ENCODE assay signal across 8 cellular contexts in genomic region chr3:160402249-160403027, GRCh38. TPM values are rescaled to one million over a fixed set of nuclear protein-coding genes. Genes with fewer than 3 reads are reported as not detected.
DNase-seq lines count a peak whose midpoint lies in the region; ATAC-seq, FAIRE-seq and TF ChIP-seq lines count a peak whose summit lies in the region.

No MANE protein-coding gene starts in this region.

- H3K4me3 ChIP-seq in BJ (ENCODE audit: low read depth, low read length) (peak overlapping the region; percentile 57), HUES6 (ENCODE audit: low read depth, low read length) (peak overlapping the region; percentile 91), K562 (peak overlapping the region; percentile 71), mucosa of stomach (ENCODE audit: low read length) (no peak overlapping the region)

- TF ChIP-seq RAD21 in K562 (CRISPR knock-in tag; conservative IDR thresholded peaks at IDR 0.05 in 1 of 2, IDR thresholded peaks at IDR 0.05 in 1 of 2): no peak

- no peak for TF ChIP-seq POLR2A in K562 (conservative IDR thresholded peaks at IDR 0.05)

- H3K27me3 ChIP-seq in BJ (ENCODE audit: control insufficient read depth, insufficient read depth, low read length): no peaks in the 10 kb centered on the region
- no peaks in the 10 kb centered on the region for H3K27me3 ChIP-seq in HUES6 (ENCODE audit: control insufficient read depth, insufficient read depth, low read length)
- no peaks in the 10 kb centered on the region for H3K27me3 ChIP-seq in K562 (ENCODE audit: control insufficient read depth in 2 of 2, insufficient read depth in 2 of 2, low read length in 2 of 2)
- H3K27me3 ChIP-seq in mucosa of stomach (ENCODE audit: control insufficient read depth, insufficient read depth, low read length): no peaks in the 10 kb centered on the region

- DNase-seq in BJ (ENCODE audit: low read depth) (no peak), K562 (ENCODE audit: extremely low read depth in 1 of 4, low spot score in 3 of 4) (no peak), NCI-H774 (lab: John Stamatoyannopoulos, UW) (no peak)

- POLR2A ChIA-PET in BJ (lab: Charles Lee): interaction anchor here (0.7 kb wide), 1 partner anchor 41 kb away, joined by 10 read pairs; no protein-coding TSS in a partner anchor
- POLR2A ChIA-PET in K562 (lab: Yijun Ruan, JAX): interaction anchor here (0.8 to 2.9 kb wide), 5 partner anchors 9 to 315 kb away, joined by 3 to 23 read pairs (median 4); no protein-coding TSS in a partner anchor

- peaks cover 96% of the 10 kb centered on the region for H3K79me2 ChIP-seq in K562 (ENCODE audit: control insufficient read depth, insufficient read depth, low read length)

- peaks cover 30% of the 10 kb centered on the region for H4K20me1 ChIP-seq in K562 (replicated peaks; ENCODE audit: control insufficient read depth, insufficient read depth, low read length)

- WGBS in K562 (ENCODE audit: insufficient coverage, low coverage, missing lambda C conversion rate): 2% methylated on average over 11 of the region's 11 CpGs

- no peak for FAIRE-seq in K562 (lab: Jason Lieb, UNC)

- H3K36me3 ChIP-seq in BJ (ENCODE audit: control insufficient read depth, insufficient read depth, low read length) (no peaks in the 10 kb centered on the region), HUES6 (ENCODE audit: control insufficient read depth, insufficient read depth, low read length) (peaks cover 50% of the 10 kb centered on the region), K562 (ENCODE audit: control insufficient read depth, insufficient read depth, low read length) (peaks cover 66% of the 10 kb centered on the region), mucosa of stomach (ENCODE audit: control insufficient read depth, insufficient read depth, low read length) (no peaks in the 10 kb centered on the region)

- H3K4me2 ChIP-seq in K562 (ENCODE audit: insufficient read depth, low read length): peak overlapping the region; percentile 95

- CTCF ChIA-PET in BJ (lab: Yijun Ruan, JAX): interaction anchor here (0.9 to 1.6 kb wide), 3 partner anchors 11 to 239 kb away, joined by 3 to 6 read pairs (median 6); no protein-coding TSS in a partner anchor
- CTCF ChIA-PET in K562 (lab: Yijun Ruan, JAX; ENCODE audit: low intra/inter-chr PET ratio): no interaction called here

- BruUV-seq in K562 (replicated peaks; lab: Mats Ljungman, UMichigan): no TSS peak

- TF ChIP-seq CTCF in BJ (IDR thresholded peaks at IDR 0.05; ENCODE audit: insufficient read depth, low read depth, low read length) (no peak), K562 (IDR thresholded peaks at IDR 0.05 in 2 of 3, conservative IDR thresholded peaks at IDR 0.05 in 1 of 3; ENCODE audit: insufficient read depth in 2 of 3, low read depth in 1 of 3, low read length in 3 of 3) (no peak)

- intact Hi-C loops in K562 (cut with micrococcal nuclease): loop anchor here (5.0 kb wide), 2 partner anchors 70 to 175 kb away; partner anchors contain the start of gene C3orf80

- no peaks in the 10 kb centered on the region for H3K9me1 ChIP-seq in K562 (ENCODE audit: control insufficient read depth, insufficient read depth, low read length)

- no peak for TF ChIP-seq EP300 in K562 (IDR thresholded peaks at IDR 0.05; ENCODE audit: low read length)

- ATAC-seq in K562 (no peak), GM21723 (IDR thresholded peaks at IDR 0.05; ENCODE audit: unreplicated experiment) (no peak), HG03045 (IDR thresholded peaks at IDR 0.05; ENCODE audit: unreplicated experiment) (no peak), HG03175 (IDR thresholded peaks at IDR 0.05; ENCODE audit: unreplicated experiment) (no peak)

- in situ Hi-C loops in K562 (cut with MboI): no loop called here

- H3K4me1 ChIP-seq in HUES6 (ENCODE audit: control insufficient read depth, insufficient read depth, low read length): peaks cover 8% of the 10 kb centered on the region; the same call in 1 of the 2 replicates
- peaks cover 0 to 5% of the 10 kb centered on the region in 2 experiments; a peak in 3 of 5 replicates for H3K4me1 ChIP-seq in K562 (replicated peaks in 1 of 2; ENCODE audit: control insufficient read depth in 2 of 2, insufficient read depth in 2 of 2, low read length in 2 of 2)
- H3K4me1 ChIP-seq in mucosa of stomach (ENCODE audit: control insufficient read depth, insufficient read depth, low read length): no peaks in the 10 kb centered on the region

- H3K27ac ChIP-seq in HUES6 (ENCODE audit: low read depth, low read length) (no peak overlapping the region), K562 (ENCODE audit: extremely low read depth, low read depth, low read length) (peak overlapping the region; percentile 31; the same call in 2 of the 3 replicates)

- H3K9ac ChIP-seq in HUES6 (ENCODE audit: low read length): peak overlapping the region; percentile 13
- H3K9ac ChIP-seq in K562 (ENCODE audit: insufficient read depth in 1 of 2, low read depth in 2 of 2, low read length in 2 of 2): peak overlapping the region in 1 of 2 experiments; percentile 98; a peak in 3 of 4 replicates
- peak overlapping the region; percentile 91 for H3K9ac ChIP-seq in mucosa of stomach (ENCODE audit: low read length)

- H3K9me3 ChIP-seq in HUES6 (ENCODE audit: control insufficient read depth, insufficient read depth, low read depth, low read length): no peaks in the 10 kb centered on the region
- H3K9me3 ChIP-seq in K562 (replicated peaks; ENCODE audit: control insufficient read depth, insufficient read depth, low read depth, low read length): no peaks in the 10 kb centered on the region
- no peaks in the 10 kb centered on the region for H3K9me3 ChIP-seq in mucosa of stomach (ENCODE audit: control insufficient read depth, low read length)

- no peak overlapping the region for H2AFZ ChIP-seq in K562 (ENCODE audit: low read depth, low read length)

RNA-seq across cellular contexts. Expression of gene SMC4, which starts 3.0 kb away (rescaled TPM):
- polyA plus RNA-seq in BJ (2011; rRNA removed): 26.1 and 41.5 TPM in 2 replicates
- polyA minus RNA-seq in BJ (2011; rRNA and poly(A)+ RNA removed): 10.3 and 18.3 TPM in 2 replicates
- total RNA-seq in K562 (2011; cell fraction: chromatin; rRNA removed; ENCODE audit: low replicate concordance): 157 and 734 TPM in 2 replicates
- 85.2 and 108 TPM in 2 replicates for total RNA-seq in K562 (2011; cell fraction: nucleolus; rRNA removed)
- total RNA-seq in K562 (2011; cell fraction: nucleoplasm; rRNA removed): 165 and 177 TPM in 2 replicates
- total RNA-seq in K562 (2014; rRNA removed): 145 and 201 TPM in 2 replicates
- 271 and 309 TPM in 2 replicates for total RNA-seq in K562 (2014; rRNA removed; fragmentation: Illumina TruSeq; extraction: Trizol)
- total RNA-seq in K562 (2015; rRNA removed; fragmentation: Illumina TruSeq; extraction: Trizol): 270 and 326 TPM in 2 replicates
- total RNA-seq in K562 (2021): 162 and 176 TPM in 2 replicates
- 98.2 and 136 TPM in 2 replicates for polyA plus RNA-seq in K562 (2011; rRNA removed)
- polyA plus RNA-seq in K562 (2011; cell fraction: cytosol; rRNA removed): 45.7 and 51.3 TPM in 2 replicates
- polyA plus RNA-seq in K562 (2011; cell fraction: nucleus; rRNA removed): 207 and 208 TPM in 2 replicates
- 125 and 136 TPM in 2 replicates for polyA plus RNA-seq in K562 (2012)
- polyA plus RNA-seq in K562 (2014; fragmentation: Illumina TruSeq; extraction: Trizol): 233 and 347 TPM in 2 replicates
- polyA plus RNA-seq in K562 (2014; fragmentation: Nextera tagmentation; extraction: Ambion mirVana): 100 to 1,000 TPM in 1 of 2 experiments, 10 to 100 TPM in 1; 87.9 to 105 TPM
- 185 and 198 TPM in 2 replicates for polyA plus RNA-seq in K562 (2014; rRNA removed)
- polyA minus RNA-seq in K562 (2011; rRNA and poly(A)+ RNA removed): 113 and 150 TPM in 2 replicates
- polyA minus RNA-seq in K562 (2011; cell fraction: cytosol; rRNA and poly(A)+ RNA removed): 38.2 and 42.8 TPM in 2 replicates
- 168 and 288 TPM in 2 replicates for polyA minus RNA-seq in K562 (2011; cell fraction: nucleus; rRNA and poly(A)+ RNA removed)

RNA-seq across cellular contexts. Expression of gene IFT80, which starts 3.4 kb away (rescaled TPM):
- 10.4 and 20.6 TPM in 2 replicates for polyA plus RNA-seq in BJ (2011; rRNA removed)
- polyA minus RNA-seq in BJ (2011; rRNA and poly(A)+ RNA removed): 6.6 and 9.7 TPM in 2 replicates
- 18.4 and 50.8 TPM in 2 replicates for total RNA-seq in K562 (2011; cell fraction: chromatin; rRNA removed; ENCODE audit: low replicate concordance)
- 3.5 and 8.6 TPM in 2 replicates for total RNA-seq in K562 (2011; cell fraction: nucleolus; rRNA removed)
- total RNA-seq in K562 (2011; cell fraction: nucleoplasm; rRNA removed): 11.1 and 17.0 TPM in 2 replicates
- 7.5 and 9.5 TPM in 2 replicates for total RNA-seq in K562 (2014; rRNA removed)
- 18.7 and 22.0 TPM in 2 replicates for total RNA-seq in K562 (2014; rRNA removed; fragmentation: Illumina TruSeq; extraction: Trizol)
- total RNA-seq in K562 (2015; rRNA removed; fragmentation: Illumina TruSeq; extraction: Trizol): 17.0 and 17.6 TPM in 2 replicates
- 13.2 and 13.4 TPM in 2 replicates for total RNA-seq in K562 (2021)
- polyA plus RNA-seq in K562 (2011; rRNA removed): 13.1 and 20.9 TPM in 2 replicates
- polyA plus RNA-seq in K562 (2011; cell fraction: cytosol; rRNA removed): 1.6 and 3.7 TPM in 2 replicates
- polyA plus RNA-seq in K562 (2011; cell fraction: nucleus; rRNA removed): 16.0 and 16.4 TPM in 2 replicates
- polyA plus RNA-seq in K562 (2012): 18.4 and 20.6 TPM in 2 replicates
- polyA plus RNA-seq in K562 (2014; fragmentation: Illumina TruSeq; extraction: Trizol): 13.6 and 16.4 TPM in 2 replicates
- polyA plus RNA-seq in K562 (2014; fragmentation: Nextera tagmentation; extraction: Ambion mirVana): 1 to 10 TPM; 6.7 to 7.2 TPM
- polyA plus RNA-seq in K562 (2014; rRNA removed): 14.3 and 21.1 TPM in 2 replicates
- 12.7 and 17.3 TPM in 2 replicates for polyA minus RNA-seq in K562 (2011; rRNA and poly(A)+ RNA removed)
- 2.5 and 5.2 TPM in 2 replicates for polyA minus RNA-seq in K562 (2011; cell fraction: cytosol; rRNA and poly(A)+ RNA removed)
- 12.5 and 22.4 TPM in 2 replicates for polyA minus RNA-seq in K562 (2011; cell fraction: nucleus; rRNA and poly(A)+ RNA removed)

RNA-seq across cellular contexts. Expression of gene TRIM59, which starts 47.1 kb away (rescaled TPM):
- 10.3 and 17.2 TPM in 2 replicates for polyA plus RNA-seq in BJ (2011; rRNA removed)
- 20.3 and 23.9 TPM in 2 replicates for polyA minus RNA-seq in BJ (2011; rRNA and poly(A)+ RNA removed)
- total RNA-seq in K562 (2011; cell fraction: chromatin; rRNA removed; ENCODE audit: low replicate concordance): 21.5 and 60.7 TPM in 2 replicates
- 11.2 and 16.4 TPM in 2 replicates for total RNA-seq in K562 (2011; cell fraction: nucleolus; rRNA removed)
- total RNA-seq in K562 (2011; cell fraction: nucleoplasm; rRNA removed): 32.6 and 56.4 TPM in 2 replicates
- 20.7 and 22.7 TPM in 2 replicates for total RNA-seq in K562 (2014; rRNA removed)
- 41.8 and 52.0 TPM in 2 replicates for total RNA-seq in K562 (2014; rRNA removed; fragmentation: Illumina TruSeq; extraction: Trizol)
- 34.8 and 35.6 TPM in 2 replicates for total RNA-seq in K562 (2015; rRNA removed; fragmentation: Illumina TruSeq; extraction: Trizol)
- total RNA-seq in K562 (2021): 29.9 and 33.0 TPM in 2 replicates
- polyA plus RNA-seq in K562 (2011; rRNA removed): 44.3 and 47.7 TPM in 2 replicates
- 7.5 and 16.2 TPM in 2 replicates for polyA plus RNA-seq in K562 (2011; cell fraction: cytosol; rRNA removed)
- 17.6 and 24.2 TPM in 2 replicates for polyA plus RNA-seq in K562 (2011; cell fraction: nucleus; rRNA removed)
- polyA plus RNA-seq in K562 (2012): 18.5 and 20.9 TPM in 2 replicates
- 29.8 and 35.5 TPM in 2 replicates for polyA plus RNA-seq in K562 (2014; fragmentation: Illumina TruSeq; extraction: Trizol)
- 100 to 1,000 TPM in 1 of 2 experiments, 10 to 100 TPM in 1; 34.1 to 101 TPM for polyA plus RNA-seq in K562 (2014; fragmentation: Nextera tagmentation; extraction: Ambion mirVana)
- polyA plus RNA-seq in K562 (2014; rRNA removed): 16.4 and 16.8 TPM in 2 replicates
- 41.9 and 51.8 TPM in 2 replicates for polyA minus RNA-seq in K562 (2011; rRNA and poly(A)+ RNA removed)
- polyA minus RNA-seq in K562 (2011; cell fraction: cytosol; rRNA and poly(A)+ RNA removed): 16.0 and 29.1 TPM in 2 replicates
- 15.1 and 25.3 TPM in 2 replicates for polyA minus RNA-seq in K562 (2011; cell fraction: nucleus; rRNA and poly(A)+ RNA removed)
